Comparison of ENCODE assay signal across 8 cellular contexts in the genomic region with DNA sequence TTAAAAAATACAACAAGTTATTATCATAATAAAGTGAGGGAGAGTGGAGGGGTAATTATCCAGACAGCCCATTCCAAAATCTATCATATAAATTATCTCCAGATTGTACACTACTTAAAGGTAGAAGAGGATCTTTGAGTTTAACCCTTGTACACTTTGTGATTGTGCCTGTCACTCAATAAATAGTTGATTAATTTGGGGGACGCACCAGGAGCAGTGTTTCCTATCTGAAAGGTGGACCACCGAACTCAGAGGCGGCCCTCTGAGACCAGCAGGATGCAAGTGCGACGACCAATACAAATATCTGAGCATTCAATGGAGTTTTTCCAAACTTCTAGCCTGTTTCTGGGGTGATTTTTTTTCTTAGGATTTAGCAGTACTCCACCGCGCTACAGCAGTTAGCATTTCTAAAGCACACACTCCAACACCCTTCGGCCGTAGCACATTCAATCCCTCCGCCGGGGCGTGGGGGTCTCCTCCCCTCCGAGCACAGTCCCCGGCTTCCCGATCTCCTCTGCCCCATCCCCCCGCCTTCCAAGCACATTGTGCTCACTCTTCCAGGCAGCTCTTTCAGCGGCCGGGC. TPM values are rescaled to one million over a fixed set of nuclear protein-coding genes. Genes with fewer than 3 reads are reported as not detected.
DNase-seq lines count a peak whose midpoint lies in the region; ATAC-seq, FAIRE-seq and TF ChIP-seq lines count a peak whose summit lies in the region.

No MANE protein-coding gene starts in this region.

- no peak overlapping the region for H4K8ac ChIP-seq in mesendoderm (ENCODE audit: low read depth, low read length)

- peak overlapping the region; percentile 78 for H3K56ac ChIP-seq in mesendoderm (ENCODE audit: low read length)

- no peak overlapping the region for H2AK5ac ChIP-seq in mesendoderm (ENCODE audit: low read length)

- intact Hi-C loops in Right ventricle myocardium inferior (cut with DNase I), result loop anchor here (2.0 to 5.0 kb wide), 2 partner anchors 39 to 133 kb away; no protein-coding TSS in a partner anchor

- peaks cover 0 to 2% (median 0%) of the 10 kb centered on the region in 5 experiments for H3K9me3 Mint-ChIP-seq in brain

- H3K27me3 Mint-ChIP-seq in brain, result peaks cover 12% of the 10 kb centered on the region

- H3K79me2 ChIP-seq in mesendoderm (ENCODE audit: control insufficient read depth, insufficient read depth, low read length), result peaks cover 35% of the 10 kb centered on the region

- peak overlapping the region; percentile 77 to 83 for H3K4me3 ChIP-seq in right atrium auricular region
- peak overlapping the region; percentile 30 for H3K4me3 ChIP-seq in mesendoderm (ENCODE audit: low read length)
- H3K4me3 ChIP-seq in urinary bladder (ENCODE audit: low read depth, low read length), result peak overlapping the region; percentile 64
- H3K4me3 ChIP-seq in small intestine (ENCODE audit: low read depth in 1 of 2, low read length in 2 of 2), result no peak overlapping the region

- no peak for TF ChIP-seq CTCF in right atrium auricular region (IDR thresholded peaks at IDR 0.05)
- TF ChIP-seq CTCF in brain (conservative IDR thresholded peaks at IDR 0.05), result no peak

- no CpG with 5 or more reads among the region's 18 CpGs for WGBS in mesendoderm (ENCODE audit: extremely low coverage, insufficient coverage, low lambda C conversion rate)
- WGBS in urinary bladder, result 3% methylated on average over 18 of the region's 18 CpGs
- 2 to 6% (median 5%) methylated on average over 18 of the region's 18 CpGs for WGBS in small intestine, 3 donors

- H3K27me3 ChIP-seq in right atrium auricular region (no peaks in the 10 kb centered on the region), mesendoderm (ENCODE audit: insufficient read depth, low read length, poor library complexity) (no peaks in the 10 kb centered on the region), small intestine (ENCODE audit: control insufficient read depth in 2 of 2, insufficient read depth in 2 of 2, low read length in 2 of 2) (peaks cover 6 to 15% of the 10 kb centered on the region in 2 donors)

- H3K4me3 Mint-ChIP-seq in brain, result peak overlapping the region; percentile 88 to 97 (median 93)

- no peak overlapping the region for H4K5ac ChIP-seq in mesendoderm (ENCODE audit: low read length)

- H3K4me2 ChIP-seq in mesendoderm (ENCODE audit: low read length), result peak overlapping the region; percentile 34

- H2BK15ac ChIP-seq in mesendoderm (replicated peaks; ENCODE audit: low read depth), result no peak overlapping the region

- H3K27ac ChIP-seq in right atrium auricular region (peak overlapping the region; percentile 85 to 87), mesendoderm (ENCODE audit: low read depth, low read length) (peak overlapping the region; percentile 94), urinary bladder (ENCODE audit: low read depth) (peak overlapping the region; percentile 26), small intestine (ENCODE audit: low read depth in 1 of 2, low read length in 1 of 2) (no peak overlapping the region)

- H2BK120ac ChIP-seq in mesendoderm (ENCODE audit: low read depth, low read length), result peak overlapping the region; percentile 0

- no peak overlapping the region for H3K4ac ChIP-seq in mesendoderm (ENCODE audit: low read depth, low read length)

- H3K23ac ChIP-seq in mesendoderm (ENCODE audit: low read length), result no peak overlapping the region

- no peak for FAIRE-seq in small intestine (lab: Jason Lieb, UNC)

- no peaks in the 10 kb centered on the region for H3K36me3 Mint-ChIP-seq in brain

- peak overlapping the region; percentile 52 for H3K9ac ChIP-seq in mesendoderm (ENCODE audit: low read length)

- H2BK5ac ChIP-seq in mesendoderm (ENCODE audit: low read length), result no peak overlapping the region

- peaks cover 44% of the 10 kb centered on the region for H3K4me1 Mint-ChIP-seq in brain

- peak overlapping the region; percentile 78 for H3K18ac ChIP-seq in mesendoderm (ENCODE audit: low read length)

- DNase-seq in right atrium auricular region (ENCODE audit: low spot score) (no peak), Right ventricle myocardium inferior (ENCODE audit: missing footprints) (no peak), mesendoderm (no peak), small intestine (no peak), CD1c-positive myeloid dendritic cell (ENCODE audit: extremely low spot score) (no peak)

- H3K9me3 ChIP-seq in right atrium auricular region, result no peaks in the 10 kb centered on the region
- H3K9me3 ChIP-seq in small intestine (ENCODE audit: control insufficient read depth, low read depth), result no peaks in the 10 kb centered on the region

- H3K27ac Mint-ChIP-seq in brain, result peak overlapping the region; percentile 89 to 97 (median 94)

- ATAC-seq in Right ventricle myocardium inferior (no peak), GM21360 (IDR thresholded peaks at IDR 0.05; ENCODE audit: unreplicated experiment) (no peak)

- peaks cover 2% of the 10 kb centered on the region for H3K79me1 ChIP-seq in mesendoderm (ENCODE audit: low read length)

- H3K36me3 ChIP-seq in right atrium auricular region (no peaks in the 10 kb centered on the region), mesendoderm (ENCODE audit: control insufficient read depth, insufficient read depth, low read length) (no peaks in the 10 kb centered on the region), urinary bladder (ENCODE audit: insufficient read depth) (no peaks in the 10 kb centered on the region), small intestine (ENCODE audit: control insufficient read depth in 2 of 2, insufficient read depth in 2 of 2, low read length in 2 of 2) (no peaks in the 10 kb centered on the region)

- H3K4me1 ChIP-seq in right atrium auricular region (peaks cover 0 to 12% of the 10 kb centered on the region in 2 donors), mesendoderm (ENCODE audit: control insufficient read depth, low read depth, low read length) (peaks cover 8% of the 10 kb centered on the region), urinary bladder (ENCODE audit: insufficient read depth) (no peaks in the 10 kb centered on the region), small intestine (ENCODE audit: control insufficient read depth in 2 of 2, insufficient read depth in 1 of 2, low read depth in 1 of 2, low read length in 1 of 2) (no peaks in the 10 kb centered on the region)

RNA-seq across cellular contexts. Expression of a gene that starts 1.0 kb away (rescaled TPM):
- total RNA-seq in right atrium auricular region (1 to 10 TPM; 4.0 to 4.8 TPM), Right ventricle myocardium inferior (6.4 TPM), urinary bladder (2.4 TPM)
- polyA plus RNA-seq in brain (ENCODE audit: insufficient read depth, low read depth, low replicate concordance) (6.8 TPM), urinary bladder (0.51 TPM), small intestine (under 1 TPM; under 0.01 to 0.40 (median 0.27) TPM)
- polyA plus RNA-seq in mesendoderm (2013, experiment 1 of 2), result 27.4 TPM
- polyA plus RNA-seq in mesendoderm (2013, experiment 2 of 2), result 28.3 TPM

Comparison
In these comparisons a context has a peak if more than half of its experiments do, and no peak if none do; other contexts are left out.
1. H3K27ac ChIP-seq: peak in right atrium auricular region (2 of 2), mesendoderm (single experiment) and urinary bladder (single experiment); none in small intestine (0 of 2).
2. H3K4me3 ChIP-seq: peak in right atrium auricular region (2 of 2), mesendoderm (single experiment) and urinary bladder (single experiment); none in small intestine (0 of 2).